In genomic region chr6:26254666-26255176, GRCh38 we compare ENCODE assay signal across 1 cellular context.
TF ChIP-seq lines count a peak whose summit lies in the region.

No MANE protein-coding gene starts in this region.

TF ChIP-seq in K562, 482 proteins besides CTCF, POLR2A, EP300 and RAD21:
- TF ChIP-seq GABPA (tag; conservative IDR thresholded peaks at IDR 0.05; ENCODE audit: low read depth) (no peak), ZNF146 (CRISPR knock-in tag; IDR thresholded peaks at IDR 0.05; ENCODE audit: unreplicated experiment) (no peak), PRPF4 (IDR thresholded peaks at IDR 0.05; ENCODE audit: insufficient read depth, low read depth, low read length, poor library complexity, severe bottlenecking) (no peak), MNT (conservative IDR thresholded peaks at IDR 0.05) (0 out of 4 replicates have a peak, but pooled peaks of 1 of the 2 experiments have one; percentile 23), ZKSCAN3 (CRISPR knock-in tag; IDR thresholded peaks at IDR 0.05) (no peak), TARDBP (IDR thresholded peaks at IDR 0.05) (no peak), SMARCA4 (IDR thresholded peaks at IDR 0.05) (no peak), PCBP1 (IDR thresholded peaks at IDR 0.05; ENCODE audit: low read depth, low read length, poor library complexity, severe bottlenecking) (no peak), ZNF3 (CRISPR knock-in tag; IDR thresholded peaks at IDR 0.05) (no peak), HDGF (IDR thresholded peaks at IDR 0.05) (no peak), PCBP2 (IDR thresholded peaks at IDR 0.05; ENCODE audit: low read depth, low read length, poor library complexity, severe bottlenecking) (no peak), KDM1A (IDR thresholded peaks at IDR 0.05) (no peak), MGA (IDR thresholded peaks at IDR 0.05) (0 out of 2 replicates have a peak, but pooled peaks have one; percentile 15), CEBPG (CRISPR knock-in tag; IDR thresholded peaks at IDR 0.05) (no peak; the same call in 1 of the 2 replicates), CEBPG (tag; conservative IDR thresholded peaks at IDR 0.05 in 1 of 2, IDR thresholded peaks at IDR 0.05 in 1 of 2) (peak; percentile 41 to 63; a peak in 3 of 4 replicates), ZNF197 (CRISPR knock-in tag; IDR thresholded peaks at IDR 0.05; ENCODE audit: low read depth) (no peak), C11orf30 (IDR thresholded peaks at IDR 0.05; ENCODE audit: low read depth) (no peak), HNRNPUL1 (IDR thresholded peaks at IDR 0.05; ENCODE audit: low read length) (no peak), KLF13 (tag; IDR thresholded peaks at IDR 0.05; ENCODE audit: borderline replicate concordance, low read depth) (no peak), ZNF121 (CRISPR knock-in tag; conservative IDR thresholded peaks at IDR 0.05) (no peak), MTA3 (IDR thresholded peaks at IDR 0.05; ENCODE audit: borderline replicate concordance) (0 out of 2 replicates have a peak, but pooled peaks have one; percentile 7), ID3 (CRISPR knock-in tag; IDR thresholded peaks at IDR 0.05) (no peak), ID3 (tag; IDR thresholded peaks at IDR 0.05) (no peak), CEBPB (tag; IDR thresholded peaks at IDR 0.05) (peak; percentile 83), CUX1 (CRISPR knock-in tag; IDR thresholded peaks at IDR 0.05) (no peak), ZNF79 (CRISPR knock-in tag; IDR thresholded peaks at IDR 0.05; ENCODE audit: low read depth) (no peak), HINFP (tag; conservative IDR thresholded peaks at IDR 0.05; ENCODE audit: low read depth) (no peak), ZEB2 (IDR thresholded peaks at IDR 0.05) (no peak)
